ENCODE assay signal across 8 cellular contexts in genomic region chr15:90234519-90234988, GRCh38. TPM values are rescaled to one million over a fixed set of nuclear protein-coding genes. Genes with fewer than 3 reads are reported as not detected.
DNase-seq lines count a peak whose midpoint lies in the region; ATAC-seq and TF ChIP-seq lines count a peak whose summit lies in the region.

No MANE protein-coding gene starts in this region.

- no peak for ATAC-seq in stimulated activated naive CD8-positive, alpha-beta T cell treated with anti-CD3 and anti-CD28 coated beads, Interleukin-15, Interleukin-2, amounts not matched to agents 100 U/mL and 50 U/mL, for 24 hours

- no peak overlapping the region for H3K23ac ChIP-seq in mesendoderm (ENCODE audit: low read length)

- H3K56ac ChIP-seq in mesendoderm (ENCODE audit: low read length) = peak overlapping the region; percentile 80

- no peak overlapping the region for H2BK15ac ChIP-seq in mesendoderm (replicated peaks; ENCODE audit: low read depth)

- H3K36me3 Mint-ChIP-seq in stimulated activated naive CD8-positive, alpha-beta T cell treated with anti-CD3 and anti-CD28 coated beads, Interleukin-15, Interleukin-2, amounts not matched to agents 100 ng/mL and 50 ng/mL, for 24 hours (ENCODE audit: low read depth) = peaks cover 45% of the 10 kb centered on the region

- no CpG with 5 or more reads among the region's 10 CpGs for WGBS in mesendoderm (ENCODE audit: extremely low coverage, insufficient coverage, low lambda C conversion rate)

- H4K5ac ChIP-seq in mesendoderm (ENCODE audit: low read length) = no peak overlapping the region

- H3K79me1 ChIP-seq in mesendoderm (ENCODE audit: low read length) = no peaks in the 10 kb centered on the region

- H3K4ac ChIP-seq in mesendoderm (ENCODE audit: low read depth, low read length) = no peak overlapping the region

- no peak overlapping the region for H4K8ac ChIP-seq in mesendoderm (ENCODE audit: low read depth, low read length)

- peak overlapping the region; percentile 43 for H3K27ac Mint-ChIP-seq in stimulated activated naive CD8-positive, alpha-beta T cell treated with anti-CD3 and anti-CD28 coated beads, Interleukin-15, Interleukin-2, amounts not matched to agents 100 ng/mL and 50 ng/mL, for 24 hours

- H2BK5ac ChIP-seq in mesendoderm (ENCODE audit: low read length) = no peak overlapping the region

- no peaks in the 10 kb centered on the region for H3K9me3 Mint-ChIP-seq in stimulated activated naive CD8-positive, alpha-beta T cell treated with anti-CD3 and anti-CD28 coated beads, Interleukin-15, Interleukin-2, amounts not matched to agents 100 ng/mL and 50 ng/mL, for 24 hours

- H3K4me3 Mint-ChIP-seq in stimulated activated naive CD8-positive, alpha-beta T cell treated with anti-CD3 and anti-CD28 coated beads, Interleukin-15, Interleukin-2, amounts not matched to agents 100 ng/mL and 50 ng/mL, for 24 hours = peak overlapping the region; percentile 81

- no peak overlapping the region for H2BK120ac ChIP-seq in mesendoderm (ENCODE audit: low read depth, low read length)

- H3K4me1 Mint-ChIP-seq in stimulated activated naive CD8-positive, alpha-beta T cell treated with anti-CD3 and anti-CD28 coated beads, Interleukin-15, Interleukin-2, amounts not matched to agents 100 ng/mL and 50 ng/mL, for 24 hours (ENCODE audit: low read depth) = peaks cover 51% of the 10 kb centered on the region

- no peak for DNase-seq in stimulated activated naive CD8-positive, alpha-beta T cell treated with anti-CD3 and anti-CD28 coated beads, Interleukin-15, Interleukin-2, amounts not matched to agents 100 U/mL and 50 U/mL, for 24 hours
- DNase-seq in astrocyte of the spinal cord (ENCODE audit: low read depth, low spot score) (no peak), mesendoderm (no peak), NCI-H774 (lab: John Stamatoyannopoulos, UW) (no peak), SKM-1 treated with dmso at 0.1 percent for 144 hours (lab: John Stamatoyannopoulos, UW; ENCODE audit: unreplicated experiment) (no peak), NCI-H1694 treated with DMSO at 0.1 percent for 48 hours (lab: John Stamatoyannopoulos, UW) (no peak), NCI-H446 (lab: John Stamatoyannopoulos, UW) (no peak)

- no peaks in the 10 kb centered on the region for H3K27me3 Mint-ChIP-seq in stimulated activated naive CD8-positive, alpha-beta T cell treated with anti-CD3 and anti-CD28 coated beads, Interleukin-15, Interleukin-2, amounts not matched to agents 100 ng/mL and 50 ng/mL, for 24 hours

- H3K9ac ChIP-seq in mesendoderm (ENCODE audit: low read length) = peak overlapping the region; percentile 59

- no peak overlapping the region for H3K18ac ChIP-seq in mesendoderm (ENCODE audit: low read length)

- no peak overlapping the region for H3K27ac ChIP-seq in mesendoderm (ENCODE audit: low read depth, low read length)

- TF ChIP-seq CTCF in astrocyte of the spinal cord (IDR thresholded peaks at IDR 0.05; ENCODE audit: low read depth, low read length) = no peak

- H3K4me2 ChIP-seq in mesendoderm (ENCODE audit: low read length) = peak overlapping the region; percentile 74

- in situ Hi-C loops in astrocyte of the spinal cord (cut with HindIII; ENCODE audit: low sequenced_read_pairs) = no loop called here

- no peaks in the 10 kb centered on the region for H3K79me2 ChIP-seq in mesendoderm (ENCODE audit: control insufficient read depth, insufficient read depth, low read length)

- no peak overlapping the region for H2AK5ac ChIP-seq in mesendoderm (ENCODE audit: low read length)

- no peaks in the 10 kb centered on the region for H3K27me3 ChIP-seq in mesendoderm (ENCODE audit: insufficient read depth, low read length, poor library complexity)

- peaks cover 3% of the 10 kb centered on the region for H3K36me3 ChIP-seq in mesendoderm (ENCODE audit: control insufficient read depth, insufficient read depth, low read length)

- H3K4me1 ChIP-seq in mesendoderm (ENCODE audit: control insufficient read depth, low read depth, low read length) = peaks cover 2% of the 10 kb centered on the region

- peak overlapping the region; percentile 70 for H3K4me3 ChIP-seq in astrocyte of the spinal cord (ENCODE audit: low read depth, low read length)
- peak overlapping the region; percentile 46 for H3K4me3 ChIP-seq in mesendoderm (ENCODE audit: low read length)

RNA-seq across cellular contexts. Expression of gene GDPGP1, which starts 0.5 kb away (rescaled TPM):
- polyA plus RNA-seq in mesendoderm (2013, experiment 1 of 2) = 1.1 TPM
- 1.1 TPM for polyA plus RNA-seq in mesendoderm (2013, experiment 2 of 2)

RNA-seq across cellular contexts. Expression of gene CIB1, which starts 0.8 kb away (rescaled TPM):
- 24.0 TPM for polyA plus RNA-seq in mesendoderm (2013, experiment 1 of 2)
- polyA plus RNA-seq in mesendoderm (2013, experiment 2 of 2) = 23.4 TPM

RNA-seq across cellular contexts. Expression of gene TTLL13, which starts 14.8 kb away (rescaled TPM):
- polyA plus RNA-seq in mesendoderm (2013, experiment 1 of 2) = not detected
- polyA plus RNA-seq in mesendoderm (2013, experiment 2 of 2) = 0.01 TPM

RNA-seq across cellular contexts. Expression of gene NGRN, which starts 30.9 kb away (rescaled TPM):
- polyA plus RNA-seq in mesendoderm (2013, experiment 1 of 2) = 72.7 TPM
- 73.4 TPM for polyA plus RNA-seq in mesendoderm (2013, experiment 2 of 2)

RNA-seq across cellular contexts. Expression of gene SEMA4B, which starts 33.4 kb away (rescaled TPM):
- polyA plus RNA-seq in mesendoderm (2013, experiment 1 of 2) = 14.6 TPM
- polyA plus RNA-seq in mesendoderm (2013, experiment 2 of 2) = 14.6 TPM
